8 cellular contexts compared by ENCODE assay signal in the genomic region with DNA sequence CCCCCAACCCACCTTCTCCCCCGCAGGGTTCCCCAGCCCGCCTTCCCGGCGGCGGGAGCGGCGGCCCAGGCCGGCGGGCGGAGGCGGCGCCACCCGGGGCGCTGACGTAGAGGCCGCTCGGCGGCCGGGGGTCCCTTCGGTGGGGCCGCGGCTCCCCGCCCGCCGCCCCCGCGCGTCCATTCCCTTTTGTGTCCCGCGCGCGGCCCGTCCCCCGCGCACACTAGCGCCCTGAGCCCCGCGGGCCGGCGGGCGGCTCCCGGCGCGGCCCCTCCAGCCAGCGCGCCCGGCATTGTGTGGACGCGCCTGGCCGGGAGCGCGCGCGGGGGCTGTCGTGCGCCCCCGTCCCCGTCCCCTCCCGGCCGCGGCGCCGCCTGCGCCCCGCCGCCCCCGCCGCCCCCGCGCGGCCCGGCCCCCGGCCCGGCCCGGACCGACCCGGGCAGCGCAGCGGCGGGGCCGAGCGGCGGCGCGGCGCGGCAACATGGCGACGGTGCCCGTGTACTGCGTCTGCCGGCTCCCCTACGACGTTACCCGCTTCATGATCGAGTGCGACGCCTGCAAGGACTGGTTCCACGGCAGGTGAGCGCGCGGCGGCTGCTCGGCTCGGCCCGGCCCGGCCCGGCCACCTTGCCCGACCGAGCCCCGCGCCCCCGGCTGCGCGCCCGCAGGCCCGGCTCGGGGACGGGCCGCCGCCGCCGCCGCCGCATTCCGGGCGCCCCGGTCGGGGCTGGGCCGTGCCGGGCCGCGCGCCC. TPM values are rescaled to one million over a fixed set of nuclear protein-coding genes. Genes with fewer than 3 reads are reported as not detected.
DNase-seq lines count a peak whose midpoint lies in the region; ATAC-seq, FAIRE-seq and TF ChIP-seq lines count a peak whose summit lies in the region.

A gene (plus strand): TSS at position 289 of the 749 bp plus-strand sequence. CDS start 190 bp downstream, at position 479.

- TF ChIP-seq EP300 in K562 (IDR thresholded peaks at IDR 0.05; ENCODE audit: low read length), result no peak

- RAD21 ChIA-PET in HCT116 (lab: Charles Lee; ENCODE audit: low non-redundant PET in 1 of 2, low total read pairs in 2 of 2, uncharacterized antibody in 2 of 2, unreplicated experiment in 2 of 2), result no interaction called here

- H3K9me1 ChIP-seq in K562 (ENCODE audit: control insufficient read depth, insufficient read depth, low read length), result no peaks in the 10 kb centered on the region

- DNase-seq in EL (peak; percentile 30), HCT116 (ENCODE audit: low read depth, low spot score) (no peak), RPMI8226 (peak; percentile 26), K562 (ENCODE audit: extremely low read depth in 1 of 4, low spot score in 3 of 4) (peak; percentile 34 to 89 (median 81)), iPS-NIHi11 (ENCODE audit: low spot score) (peak; percentile 79)

- H3K27me3 ChIP-seq in HCT116 (ENCODE audit: insufficient read depth, low read length) (no peaks in the 10 kb centered on the region), K562 (ENCODE audit: control insufficient read depth in 2 of 2, insufficient read depth in 2 of 2, low read length in 2 of 2) (no peaks in the 10 kb centered on the region)

- FAIRE-seq in K562 (lab: Jason Lieb, UNC), result no peak

- POLR2A ChIA-PET in HCT116 (lab: Charles Lee) (interaction anchor here (1.2 kb wide), 1 partner anchor 10 kb away, joined by 4 read pairs; no protein-coding TSS in a partner anchor), K562 (lab: Yijun Ruan, JAX) (interaction anchor here (1.0 to 1.1 kb wide), 2 partner anchors 10 kb away, joined by 4 read pairs; no protein-coding TSS in a partner anchor)

- H3K4me2 ChIP-seq in HCT116 (ENCODE audit: low read length) (peak within 1 kb of the TSS; percentile 92), K562 (ENCODE audit: insufficient read depth, low read length) (peak within 1 kb of the TSS; percentile 84)

- peak within 1 kb of the TSS; percentile 63 to 76 for H3K4me3 ChIP-seq in HCT116 (replicated peaks in 1 of 2; ENCODE audit: low read depth in 1 of 2, low read length in 2 of 2)
- peak within 1 kb of the TSS; percentile 74 for H3K4me3 ChIP-seq in K562
- peak within 1 kb of the TSS; percentile 69 to 94 (median 80) for H3K4me3 ChIP-seq in skin epidermis

- CTCF ChIA-PET in HCT116 (lab: Charles Lee), result no interaction called here
- CTCF ChIA-PET in K562 (lab: Yijun Ruan, JAX; ENCODE audit: low intra/inter-chr PET ratio), result no interaction called here

- WGBS in K562 (ENCODE audit: insufficient coverage, low coverage, missing lambda C conversion rate), result under 1% methylated on average over 32 of the region's 134 CpGs

- TF ChIP-seq RAD21 in HCT116 (IDR thresholded peaks at IDR 0.05; ENCODE audit: low read depth) (no peak), K562 (CRISPR knock-in tag; conservative IDR thresholded peaks at IDR 0.05 in 1 of 2, IDR thresholded peaks at IDR 0.05 in 1 of 2) (no peak)

- peaks cover 32% of the 10 kb centered on the region; the same call in 1 of the 2 replicates for H3K79me2 ChIP-seq in HCT116 (ENCODE audit: insufficient read depth, low read length)
- peaks cover 30% of the 10 kb centered on the region for H3K79me2 ChIP-seq in K562 (ENCODE audit: control insufficient read depth, insufficient read depth, low read length)

- H3K9ac ChIP-seq in HCT116 (ENCODE audit: low read length), result peak within 1 kb of the TSS; percentile 83
- peak within 1 kb of the TSS; percentile 79 to 91 for H3K9ac ChIP-seq in K562 (ENCODE audit: insufficient read depth in 1 of 2, low read depth in 2 of 2, low read length in 2 of 2)

- intact Hi-C loops in HCT116 (cut with micrococcal nuclease) (no loop called here), K562 (cut with micrococcal nuclease) (loop anchor here (10.0 kb wide), 1 partner anchor 88 kb away; no protein-coding TSS in a partner anchor)

- ATAC-seq in HCT116 (peak; percentile 56), K562 (peak; percentile 57), GM21515 (IDR thresholded peaks at IDR 0.05; ENCODE audit: unreplicated experiment) (no peak), HG03571 (IDR thresholded peaks at IDR 0.05; ENCODE audit: unreplicated experiment) (no peak)

- H3K4me1 ChIP-seq in HCT116 (ENCODE audit: control insufficient read depth in 1 of 2, insufficient read depth in 2 of 2, low read length in 2 of 2) (peaks cover 7 to 18% of the 10 kb centered on the region in 2 experiments; a peak in 3 of 4 replicates), K562 (replicated peaks in 1 of 2; ENCODE audit: control insufficient read depth in 2 of 2, insufficient read depth in 2 of 2, low read length in 2 of 2) (peaks cover 13 to 40% of the 10 kb centered on the region in 2 experiments)

- H4K20me1 ChIP-seq in HCT116 (ENCODE audit: insufficient read depth), result no peaks in the 10 kb centered on the region
- peaks cover 9% of the 10 kb centered on the region; the same call in 1 of the 2 replicates for H4K20me1 ChIP-seq in K562 (replicated peaks; ENCODE audit: control insufficient read depth, insufficient read depth, low read length)

- in situ Hi-C loops in K562 (cut with MboI), result no loop called here

- H3K36me3 ChIP-seq in HCT116 (ENCODE audit: control insufficient read depth in 1 of 2, insufficient read depth in 2 of 2, low read length in 2 of 2) (no peaks in the 10 kb centered on the region), K562 (ENCODE audit: control insufficient read depth, insufficient read depth, low read length) (no peaks in the 10 kb centered on the region)

- no TSS peak for BruUV-seq in HCT116 (replicated peaks; lab: Mats Ljungman, UMichigan)
- no TSS peak for BruUV-seq in K562 (replicated peaks; lab: Mats Ljungman, UMichigan)

- H2AFZ ChIP-seq in HCT116 (ENCODE audit: low read depth, low read length, poor library complexity, severe bottlenecking) (no peak within 1 kb of the TSS), K562 (ENCODE audit: low read depth, low read length) (peak within 1 kb of the TSS; percentile 84)

- H3K9me2 ChIP-seq in HCT116 (ENCODE audit: insufficient read depth), result no peaks in the 10 kb centered on the region

- TF ChIP-seq POLR2A in HCT116 (IDR thresholded peaks at IDR 0.05; ENCODE audit: borderline replicate concordance, extremely low read depth, insufficient read depth, insufficient read length), result no peak
- no peak for TF ChIP-seq POLR2A in K562 (conservative IDR thresholded peaks at IDR 0.05)

- TF ChIP-seq CTCF in HCT116 (IDR thresholded peaks at IDR 0.05 in 2 of 3, conservative IDR thresholded peaks at IDR 0.05 in 1 of 3; ENCODE audit: borderline replicate concordance in 1 of 3, insufficient read depth in 1 of 3, low read depth in 2 of 3, low read length in 2 of 3) (no peak), K562 (IDR thresholded peaks at IDR 0.05 in 2 of 3, conservative IDR thresholded peaks at IDR 0.05 in 1 of 3; ENCODE audit: insufficient read depth in 2 of 3, low read depth in 1 of 3, low read length in 3 of 3) (no peak)

- peak within 1 kb of the TSS; percentile 72; the same call in 1 of the 2 replicates for H3K27ac ChIP-seq in HCT116 (ENCODE audit: low read depth, low read length)
- H3K27ac ChIP-seq in K562 (ENCODE audit: extremely low read depth, low read depth, low read length), result peak within 1 kb of the TSS; percentile 84
- peak within 1 kb of the TSS; percentile 93 to 100 (median 98) for H3K27ac ChIP-seq in skin epidermis

- H3K9me3 ChIP-seq in HCT116 (ENCODE audit: control insufficient read depth in 1 of 2, insufficient read depth in 1 of 2, low read depth in 1 of 2, low read length in 2 of 2), result no peaks in the 10 kb centered on the region; a peak in 1 of 4 replicates
- no peaks in the 10 kb centered on the region for H3K9me3 ChIP-seq in K562 (replicated peaks; ENCODE audit: control insufficient read depth, insufficient read depth, low read depth, low read length)

TF ChIP-seq in HCT116, 20 proteins besides CTCF, POLR2A, EP300 and RAD21:
- TF ChIP-seq POLR2AphosphoS5 (IDR thresholded peaks at IDR 0.05; ENCODE audit: low read depth, low read length) (peak; percentile 36), ZFX (IDR thresholded peaks at IDR 0.05) (peak; percentile 83), ZNF274 (IDR thresholded peaks at IDR 0.05; ENCODE audit: low read depth, low read length) (no peak)

TF ChIP-seq in K562, 482 proteins besides CTCF, POLR2A, EP300 and RAD21 (continues in another document):
- TF ChIP-seq ARNT (IDR thresholded peaks at IDR 0.05) (no peak), ILK (tag; IDR thresholded peaks at IDR 0.05; ENCODE audit: borderline replicate concordance, low read depth) (no peak), NONO (IDR thresholded peaks at IDR 0.05; ENCODE audit: low read depth in 2 of 2, low read length in 1 of 2) (peak in 1 of 2 experiments; percentile 62; a peak in 2 of 4 replicates), GATAD2B (IDR thresholded peaks at IDR 0.05; ENCODE audit: borderline replicate concordance) (peak; percentile 34; the same call in 1 of the 2 replicates), ZNF197 (CRISPR knock-in tag; IDR thresholded peaks at IDR 0.05; ENCODE audit: low read depth) (0 out of 2 replicates have a peak, but pooled peaks have one; percentile 43), BACH1 (tag; IDR thresholded peaks at IDR 0.05) (no peak), MTF1 (CRISPR knock-in tag; IDR thresholded peaks at IDR 0.05; ENCODE audit: borderline replicate concordance) (no peak), SMAD4 (CRISPR knock-in tag; conservative IDR thresholded peaks at IDR 0.05) (peak; percentile 53; the same call in 1 of the 2 replicates)
- TF ChIP-seq, protein P1, sequence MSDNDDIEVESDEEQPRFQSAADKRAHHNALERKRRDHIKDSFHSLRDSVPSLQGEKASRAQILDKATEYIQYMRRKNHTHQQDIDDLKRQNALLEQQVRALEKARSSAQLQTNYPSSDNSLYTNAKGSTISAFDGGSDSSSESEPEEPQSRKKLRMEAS (CRISPR knock-in tag; IDR thresholded peaks at IDR 0.05), result no peak

RNA-seq across cellular contexts. Expression of the gene that starts here (rescaled TPM):
- total RNA-seq in HCT116 (2021; ENCODE audit: unreplicated experiment) (20.6 TPM), K562 (2014; rRNA removed) (8.1 and 10.0 TPM in 2 replicates), K562 (2014; rRNA removed; fragmentation: Illumina TruSeq; extraction: Trizol) (4.9 and 5.0 TPM in 2 replicates), K562 (2015; rRNA removed; fragmentation: Illumina TruSeq; extraction: Trizol) (7.7 and 8.1 TPM in 2 replicates), K562 (2021) (13.2 and 14.4 TPM in 2 replicates)
- 11.2 and 11.5 TPM in 2 replicates for polyA plus RNA-seq in HCT116 (2012)
- total RNA-seq in K562 (2011; cell fraction: chromatin; rRNA removed; ENCODE audit: low replicate concordance), result 9.8 and 15.0 TPM in 2 replicates
- 8.3 and 9.2 TPM in 2 replicates for total RNA-seq in K562 (2011; cell fraction: nucleolus; rRNA removed)
- 7.5 and 7.8 TPM in 2 replicates for total RNA-seq in K562 (2011; cell fraction: nucleoplasm; rRNA removed)
- polyA plus RNA-seq in K562 (2011; rRNA removed) (5.0 and 5.8 TPM in 2 replicates), K562 (2014; fragmentation: Illumina TruSeq; extraction: Trizol) (9.7 and 9.8 TPM in 2 replicates), K562 (2014; fragmentation: Nextera tagmentation; extraction: Ambion mirVana) (under 1 TPM; 0.37 to 0.60 TPM), K562 (2014; rRNA removed) (9.9 and 10.2 TPM in 2 replicates)
- 3.4 and 3.9 TPM in 2 replicates for polyA plus RNA-seq in K562 (2011; cell fraction: cytosol; rRNA removed)
- 13.3 and 13.8 TPM in 2 replicates for polyA plus RNA-seq in K562 (2011; cell fraction: nucleus; rRNA removed)
- polyA plus RNA-seq in K562 (2012), result 10.2 and 11.8 TPM in 2 replicates
- 3.5 and 3.7 TPM in 2 replicates for polyA minus RNA-seq in K562 (2011; rRNA and poly(A)+ RNA removed)
- polyA minus RNA-seq in K562 (2011; cell fraction: cytosol; rRNA and poly(A)+ RNA removed), result 3.8 and 5.7 TPM in 2 replicates
- 4.6 and 6.3 TPM in 2 replicates for polyA minus RNA-seq in K562 (2011; cell fraction: nucleus; rRNA and poly(A)+ RNA removed)

Comparison
In these comparisons a context has a peak if more than half of its experiments do, and no peak if none do; other contexts are left out.
1. ATAC-seq: peak in HCT116 (single experiment) and K562 (single experiment); none in GM21515 (single experiment) and HG03571 (single experiment).
2. Peak in every context shown above with its lines, with median percentiles within 50 percentile points of each other: H3K27ac ChIP-seq and H3K4me3 ChIP-seq.